ENCODE assay signal across 9 cellular contexts in the genomic region with DNA sequence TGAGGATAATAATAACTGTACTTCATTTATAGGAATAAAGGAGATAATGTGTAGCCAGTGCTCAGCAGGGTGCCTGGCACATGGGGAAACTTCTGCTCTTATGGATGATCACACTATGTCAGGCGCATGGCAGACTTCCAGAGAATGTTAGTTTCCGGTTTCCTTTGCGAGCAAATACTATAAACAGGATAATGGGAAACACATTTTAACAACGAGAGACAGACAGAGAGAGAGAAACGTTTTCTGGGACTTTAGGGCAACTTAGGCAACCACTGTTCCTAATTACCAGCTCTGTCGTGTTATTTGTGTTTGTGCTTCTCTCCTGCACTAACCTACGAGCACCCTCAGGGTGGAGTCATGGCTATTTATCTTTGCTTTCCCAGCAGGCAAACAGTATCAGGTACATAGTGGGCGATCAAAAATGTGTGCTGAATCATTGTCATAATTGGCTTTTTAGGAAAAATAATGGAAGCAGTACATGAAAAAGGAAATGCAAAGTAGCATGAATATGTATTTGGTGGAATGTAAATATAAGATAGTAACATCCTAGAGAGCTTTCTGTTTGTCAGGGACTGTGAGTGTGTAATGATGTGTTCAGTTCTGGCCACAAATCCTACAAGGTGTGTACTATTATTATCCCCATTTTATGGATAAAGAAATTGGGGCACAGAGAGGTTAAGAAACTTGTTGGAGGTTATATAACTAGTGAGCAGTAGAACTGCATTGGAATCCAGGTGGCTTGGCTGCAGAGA. TPM values are rescaled to one million over a fixed set of nuclear protein-coding genes. Genes with fewer than 3 reads are reported as not detected.
DNase-seq lines count a peak whose midpoint lies in the region; ATAC-seq and TF ChIP-seq lines count a peak whose summit lies in the region.
"Had no signal": no experiment of that assay in that cellular context is flagged by ENCODE, and none has a peak within 500 bp of the region (broad histone marks: within the 10 kb centered on the region; RNA-seq: fewer than 3 reads in every experiment).

No MANE protein-coding gene starts in this region.

- H3K27ac ChIP-seq in heart left ventricle (peak overlapping the region in 1 of 12 donors; percentile 26), right cardiac atrium (ENCODE audit: low read length) (no peak overlapping the region), SJCRH30 (peak overlapping the region; percentile 6; the same call in 1 of the 2 replicates), transverse colon (no peak overlapping the region), Karpas-422 (ENCODE audit: low read length) (no peak overlapping the region)

- TF ChIP-seq CTCF in heart left ventricle (IDR thresholded peaks at IDR 0.05) (no peak), fibroblast of villous mesenchyme (IDR thresholded peaks at IDR 0.05; ENCODE audit: insufficient read depth, low read depth, low read length) (no peak), transverse colon (IDR thresholded peaks at IDR 0.05) (no peak)

- no peaks in the 10 kb centered on the region for H3K79me2 ChIP-seq in Karpas-422 (ENCODE audit: low read length)

- 17 to 32% (median 20%) methylated on average over 8 of the region's 8 CpGs for WGBS in heart left ventricle, 4 donors
- 23% methylated on average over 8 of the region's 8 CpGs for WGBS in right cardiac atrium
- 32 to 43% methylated on average over 8 of the region's 8 CpGs for WGBS in transverse colon (ENCODE audit: low coverage in 1 of 2), 2 donors

- H3K4me3 ChIP-seq in heart left ventricle = no peak overlapping the region
- H3K4me3 ChIP-seq in right cardiac atrium (ENCODE audit: low read length) = no peak overlapping the region
- H3K4me3 ChIP-seq in SJCRH30 = peak overlapping the region; percentile 29
- H3K4me3 ChIP-seq in fibroblast of villous mesenchyme (ENCODE audit: low read depth, low read length) = no peak overlapping the region
- no peak overlapping the region for H3K4me3 ChIP-seq in transverse colon
- no peak overlapping the region for H3K4me3 ChIP-seq in Karpas-422 (ENCODE audit: low read length)
- H3K4me3 ChIP-seq: skin epidermis had no signal

- TF ChIP-seq POLR2A in heart left ventricle (IDR thresholded peaks at IDR 0.05) (no peak), transverse colon (IDR thresholded peaks at IDR 0.05) (no peak)

- H3K9me2 ChIP-seq in Karpas-422 (replicated peaks; ENCODE audit: insufficient read depth, low read length) = no peaks in the 10 kb centered on the region

- no peak overlapping the region for H3K9ac ChIP-seq in Karpas-422 (ENCODE audit: low read length)

- intact Hi-C loops in heart left ventricle (cut with DNase I) = loop anchor here in 1 of 10 donors (10.0 kb wide), 1 partner anchor 62 kb away; no protein-coding TSS in a partner anchor
- intact Hi-C loops in right cardiac atrium (cut with DNase I) = no loop called here
- intact Hi-C loops in transverse colon (cut with DNase I; ENCODE audit: low total_unique reads) = no loop called here

- H3K27me3 ChIP-seq in heart left ventricle = no peaks in the 10 kb centered on the region
- no peaks in the 10 kb centered on the region for H3K27me3 ChIP-seq in right cardiac atrium (ENCODE audit: control insufficient read depth, insufficient read depth)
- H3K27me3 ChIP-seq in SJCRH30 = no peaks in the 10 kb centered on the region
- peaks cover 3% of the 10 kb centered on the region for H3K27me3 ChIP-seq in transverse colon
- H3K27me3 ChIP-seq in Karpas-422 (ENCODE audit: low read length) = no peaks in the 10 kb centered on the region

- DNase-seq in heart left ventricle (peak in 3 of 5 donors; percentile 31 to 50 (median 35)), right cardiac atrium (no peak), SJCRH30 (peak; percentile 26 to 52), fibroblast of villous mesenchyme (ENCODE audit: low read depth) (peak; percentile 94), transverse colon (no peak), putamen (ENCODE audit: low spot score) (no peak), Karpas-422 (no peak)

- H2AFZ ChIP-seq in Karpas-422 (ENCODE audit: low read length) = no peak overlapping the region

- H3K4me1 ChIP-seq in heart left ventricle = peaks cover 0 to 25% (median 14%) of the 10 kb centered on the region in 12 donors
- peaks cover 2% of the 10 kb centered on the region for H3K4me1 ChIP-seq in right cardiac atrium (ENCODE audit: control insufficient read depth, insufficient read depth, low read length)
- H3K4me1 ChIP-seq in SJCRH30 = peaks cover 25% of the 10 kb centered on the region
- no peaks in the 10 kb centered on the region for H3K4me1 ChIP-seq in transverse colon
- H3K4me1 ChIP-seq in Karpas-422 (ENCODE audit: low read length) = no peaks in the 10 kb centered on the region

- H4K20me1 ChIP-seq in Karpas-422 (ENCODE audit: insufficient read depth, low read depth, low read length) = no peaks in the 10 kb centered on the region

- H3K36me3 ChIP-seq in heart left ventricle (no peaks in the 10 kb centered on the region), SJCRH30 (no peaks in the 10 kb centered on the region), transverse colon (no peaks in the 10 kb centered on the region), Karpas-422 (ENCODE audit: insufficient read depth, low read length) (no peaks in the 10 kb centered on the region)

- ATAC-seq in heart left ventricle (peak in 2 of 4 donors; percentile 33 to 61), right cardiac atrium (no peak), HG03521 (IDR thresholded peaks at IDR 0.05; ENCODE audit: unreplicated experiment) (no peak)

- in situ Hi-C loops in transverse colon (cut with MboI; ENCODE audit: low pct_ligation_motif_present in 1 of 4, low pct_unique_long_range_greater_than_20kb in 1 of 4, low sequenced_read_pairs in 3 of 4) = no loop called here

- no peak for TF ChIP-seq EP300 in transverse colon (IDR thresholded peaks at IDR 0.05; ENCODE audit: low read depth)

- no peaks in the 10 kb centered on the region for H3K9me3 ChIP-seq in heart left ventricle
- H3K9me3 ChIP-seq in right cardiac atrium (ENCODE audit: control insufficient read depth, low read length) = no peaks in the 10 kb centered on the region
- no peaks in the 10 kb centered on the region for H3K9me3 ChIP-seq in SJCRH30 (replicated peaks)
- no peaks in the 10 kb centered on the region for H3K9me3 ChIP-seq in transverse colon
- H3K9me3 ChIP-seq in Karpas-422 (ENCODE audit: low read length) = no peaks in the 10 kb centered on the region

- no peak overlapping the region for H3K4me2 ChIP-seq in Karpas-422 (ENCODE audit: low read depth, low read length, poor library complexity, severe bottlenecking)

RNA-seq across cellular contexts. Expression of a gene that starts 36.8 kb away (rescaled TPM):
- total RNA-seq in heart left ventricle = 100 to 1,000 TPM in 6 of 9 donors, 10 to 100 TPM in 3; 57.2 to 326 (median 113) TPM
- polyA plus RNA-seq in heart left ventricle = 100 to 1,000 TPM in 1 of 2 donors, 10 to 100 TPM in 1; 90.7 to 172 TPM
- 100 to 1,000 TPM in 2 of 4 donors, 10 to 100 TPM in 2; 62.6 to 168 (median 92.4) TPM for total RNA-seq in right cardiac atrium
- polyA plus RNA-seq in right cardiac atrium = 115 TPM
- total RNA-seq in SJCRH30 (2014; rRNA removed; shearing (Covaris generic)) = 175 and 188 TPM in 2 replicates
- 15.5 and 18.4 TPM in 2 replicates for total RNA-seq in fibroblast of villous mesenchyme
- total RNA-seq in transverse colon = 100 to 1,000 TPM in 2 of 4 donors, 10 to 100 TPM in 2; 10.5 to 155 (median 101) TPM
- not detected in 2 replicates for total RNA-seq in Karpas-422 (2014; rRNA removed; shearing (Covaris generic); ENCODE audit: low replicate concordance)

Comparison
In these comparisons a context has a peak if more than half of its experiments do, and no peak if none do; other contexts are left out.
1. DNase-seq: peak in heart left ventricle (3 of 5), SJCRH30 (2 of 2) and fibroblast of villous mesenchyme (single experiment); none in right cardiac atrium (0 of 3), transverse colon (single experiment), putamen (single experiment) and Karpas-422 (single experiment).
2. RNA of a gene that starts 36.8 kb away (total RNA-seq): 175 to 188 TPM in SJCRH30, 10.5 to 155 TPM in transverse colon, 57.2 to 326 TPM in heart left ventricle, 62.6 to 168 TPM in right cardiac atrium and 15.5 to 18.4 TPM in fibroblast of villous mesenchyme; not detected in Karpas-422; every median in the first group is over 10 times any median in the second.